ENCODE assay signal across 8 cellular contexts in genomic region chr3:141644931-141645330, GRCh38.
DNase-seq lines count a peak whose midpoint lies in the region; ATAC-seq and TF ChIP-seq lines count a peak whose summit lies in the region.

No MANE protein-coding gene starts in this region.

- no peak for TF ChIP-seq POLR2A in gastrocnemius medialis (IDR thresholded peaks at IDR 0.05)

- TF ChIP-seq CTCF in AG09319 (IDR thresholded peaks at IDR 0.05; ENCODE audit: low read depth, low read length) (peak; percentile 67), gastrocnemius medialis (IDR thresholded peaks at IDR 0.05 in 4 of 5, conservative IDR thresholded peaks at IDR 0.05 in 1 of 5) (peak in 3 of 5 experiments; percentile 31 to 45 (median 37))

- H3K36me3 ChIP-seq in gastrocnemius medialis, result no peaks in the 10 kb centered on the region

- H3K4me3 ChIP-seq in gastrocnemius medialis, result no peak overlapping the region

- intact Hi-C loops in cardiac septum (cut with DNase I), result loop anchor here (5.0 kb wide), 1 partner anchor 92 kb away; the partner anchor contains the start of gene RNF7
- intact Hi-C loops in gastrocnemius medialis (cut with DNase I; ENCODE audit: low total_unique reads), result no loop called here

- H3K4me1 ChIP-seq in gastrocnemius medialis, result no peaks in the 10 kb centered on the region

- ATAC-seq in GM18873 (IDR thresholded peaks at IDR 0.05; ENCODE audit: low FRiP score, unreplicated experiment) (peak; percentile 68), HG03571 (IDR thresholded peaks at IDR 0.05; ENCODE audit: unreplicated experiment) (peak; percentile 72), gastrocnemius medialis (no peak), GM19397 (IDR thresholded peaks at IDR 0.05; ENCODE audit: unreplicated experiment) (no peak)

- no peaks in the 10 kb centered on the region for H3K27me3 ChIP-seq in gastrocnemius medialis

- in situ Hi-C loops in gastrocnemius medialis (cut with MboI; ENCODE audit: low sequenced_read_pairs in 4 of 4), result no loop called here

- no peaks in the 10 kb centered on the region for H3K9me3 ChIP-seq in gastrocnemius medialis

- DNase-seq in AG09319 (ENCODE audit: extremely low read depth, low read depth), result no peak
- peak; percentile 57 for DNase-seq in SK-N-DZ (ENCODE audit: low spot score)
- peak; percentile 10 to 39 (median 27) for DNase-seq in activated naive CD4-positive, alpha-beta T cell (lab: John Stamatoyannopoulos, UW)
- DNase-seq in cardiac septum (ENCODE audit: low spot score), result peak; percentile 93
- DNase-seq in gastrocnemius medialis, result peak; percentile 16 to 43

- no peak overlapping the region for H3K27ac ChIP-seq in gastrocnemius medialis

Comparison
In these comparisons a context has a peak if more than half of its experiments do, and no peak if none do; other contexts are left out.
1. ATAC-seq: peak in GM18873 (single experiment) and HG03571 (single experiment); none in gastrocnemius medialis (0 of 2) and GM19397 (single experiment).